In genomic region chr6:56690519-56691200, GRCh38 we compare ENCODE assay signal across 1 cellular context.
TF ChIP-seq lines count a peak whose summit lies in the region.

No MANE protein-coding gene starts in this region.

TF ChIP-seq in HepG2, 621 proteins besides CTCF, POLR2A, EP300 and RAD21 (continued from another document and continues in another):
- no peak for TF ChIP-seq MIER3 (CRISPR knock-in tag; IDR thresholded peaks at IDR 0.05; ENCODE audit: borderline replicate concordance)
- no peak for TF ChIP-seq KLF9 (CRISPR knock-in tag; IDR thresholded peaks at IDR 0.05; ENCODE audit: low read depth)
- TF ChIP-seq BRCA1 (CRISPR knock-in tag; IDR thresholded peaks at IDR 0.05): 0 out of 2 replicates have a peak, but pooled peaks have one; percentile 31
- TF ChIP-seq DR1 (CRISPR knock-in tag; IDR thresholded peaks at IDR 0.05): no peak
- peak; percentile 85 for TF ChIP-seq SAP130 (CRISPR knock-in tag; IDR thresholded peaks at IDR 0.05; ENCODE audit: low read depth)
- no peak for TF ChIP-seq NFYB (CRISPR knock-in tag; IDR thresholded peaks at IDR 0.05)
- TF ChIP-seq THAP11 (CRISPR knock-in tag; IDR thresholded peaks at IDR 0.05): no peak
- no peak for TF ChIP-seq RFX3 (CRISPR knock-in tag; IDR thresholded peaks at IDR 0.05)
- TF ChIP-seq, protein P1, sequence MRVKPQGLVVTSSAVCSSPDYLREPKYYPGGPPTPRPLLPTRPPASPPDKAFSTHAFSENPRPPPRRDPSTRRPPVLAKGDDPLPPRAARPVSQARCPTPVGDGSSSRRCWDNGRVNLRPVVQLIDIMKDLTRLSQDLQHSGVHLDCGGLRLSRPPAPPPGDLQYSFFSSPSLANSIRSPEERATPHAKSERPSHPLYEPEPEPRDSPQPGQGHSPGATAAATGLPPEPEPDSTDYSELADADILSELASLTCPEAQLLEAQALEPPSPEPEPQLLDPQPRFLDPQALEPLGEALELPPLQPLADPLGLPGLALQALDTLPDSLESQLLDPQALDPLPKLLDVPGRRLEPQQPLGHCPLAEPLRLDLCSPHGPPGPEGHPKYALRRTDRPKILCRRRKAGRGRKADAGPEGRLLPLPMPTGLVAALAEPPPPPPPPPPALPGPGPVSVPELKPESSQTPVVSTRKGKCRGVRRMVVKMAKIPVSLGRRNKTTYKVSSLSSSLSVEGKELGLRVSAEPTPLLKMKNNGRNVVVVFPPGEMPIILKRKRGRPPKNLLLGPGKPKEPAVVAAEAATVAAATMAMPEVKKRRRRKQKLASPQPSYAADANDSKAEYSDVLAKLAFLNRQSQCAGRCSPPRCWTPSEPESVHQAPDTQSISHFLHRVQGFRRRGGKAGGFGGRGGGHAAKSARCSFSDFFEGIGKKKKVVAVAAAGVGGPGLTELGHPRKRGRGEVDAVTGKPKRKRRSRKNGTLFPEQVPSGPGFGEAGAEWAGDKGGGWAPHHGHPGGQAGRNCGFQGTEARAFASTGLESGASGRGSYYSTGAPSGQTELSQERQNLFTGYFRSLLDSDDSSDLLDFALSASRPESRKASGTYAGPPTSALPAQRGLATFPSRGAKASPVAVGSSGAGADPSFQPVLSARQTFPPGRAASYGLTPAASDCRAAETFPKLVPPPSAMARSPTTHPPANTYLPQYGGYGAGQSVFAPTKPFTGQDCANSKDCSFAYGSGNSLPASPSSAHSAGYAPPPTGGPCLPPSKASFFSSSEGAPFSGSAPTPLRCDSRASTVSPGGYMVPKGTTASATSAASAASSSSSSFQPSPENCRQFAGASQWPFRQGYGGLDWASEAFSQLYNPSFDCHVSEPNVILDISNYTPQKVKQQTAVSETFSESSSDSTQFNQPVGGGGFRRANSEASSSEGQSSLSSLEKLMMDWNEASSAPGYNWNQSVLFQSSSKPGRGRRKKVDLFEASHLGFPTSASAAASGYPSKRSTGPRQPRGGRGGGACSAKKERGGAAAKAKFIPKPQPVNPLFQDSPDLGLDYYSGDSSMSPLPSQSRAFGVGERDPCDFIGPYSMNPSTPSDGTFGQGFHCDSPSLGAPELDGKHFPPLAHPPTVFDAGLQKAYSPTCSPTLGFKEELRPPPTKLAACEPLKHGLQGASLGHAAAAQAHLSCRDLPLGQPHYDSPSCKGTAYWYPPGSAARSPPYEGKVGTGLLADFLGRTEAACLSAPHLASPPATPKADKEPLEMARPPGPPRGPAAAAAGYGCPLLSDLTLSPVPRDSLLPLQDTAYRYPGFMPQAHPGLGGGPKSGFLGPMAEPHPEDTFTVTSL (CRISPR knock-in tag; IDR thresholded peaks at IDR 0.05; ENCODE audit: borderline replicate concordance): no peak; the same call in 1 of the 2 replicates
- peak; percentile 18; the same call in 1 of the 2 replicates for TF ChIP-seq KAT8 (CRISPR knock-in tag; IDR thresholded peaks at IDR 0.05)
- no peak for TF ChIP-seq ZBTB26 (CRISPR knock-in tag; IDR thresholded peaks at IDR 0.05; ENCODE audit: borderline replicate concordance)
- TF ChIP-seq ZNF317 (CRISPR knock-in tag; IDR thresholded peaks at IDR 0.05): no peak
- TF ChIP-seq ISX (CRISPR knock-in tag; conservative IDR thresholded peaks at IDR 0.05): no peak
- no peak for TF ChIP-seq HES4 (CRISPR knock-in tag; IDR thresholded peaks at IDR 0.05; ENCODE audit: borderline replicate concordance)
- TF ChIP-seq RORA (CRISPR knock-in tag; IDR thresholded peaks at IDR 0.05): no peak
- no peak for TF ChIP-seq ZBTB21 (CRISPR knock-in tag; IDR thresholded peaks at IDR 0.05)
- TF ChIP-seq HDAC2 (CRISPR knock-in tag; IDR thresholded peaks at IDR 0.05): 0 out of 2 replicates have a peak, but pooled peaks have one; percentile 39
- TF ChIP-seq, protein P2, sequence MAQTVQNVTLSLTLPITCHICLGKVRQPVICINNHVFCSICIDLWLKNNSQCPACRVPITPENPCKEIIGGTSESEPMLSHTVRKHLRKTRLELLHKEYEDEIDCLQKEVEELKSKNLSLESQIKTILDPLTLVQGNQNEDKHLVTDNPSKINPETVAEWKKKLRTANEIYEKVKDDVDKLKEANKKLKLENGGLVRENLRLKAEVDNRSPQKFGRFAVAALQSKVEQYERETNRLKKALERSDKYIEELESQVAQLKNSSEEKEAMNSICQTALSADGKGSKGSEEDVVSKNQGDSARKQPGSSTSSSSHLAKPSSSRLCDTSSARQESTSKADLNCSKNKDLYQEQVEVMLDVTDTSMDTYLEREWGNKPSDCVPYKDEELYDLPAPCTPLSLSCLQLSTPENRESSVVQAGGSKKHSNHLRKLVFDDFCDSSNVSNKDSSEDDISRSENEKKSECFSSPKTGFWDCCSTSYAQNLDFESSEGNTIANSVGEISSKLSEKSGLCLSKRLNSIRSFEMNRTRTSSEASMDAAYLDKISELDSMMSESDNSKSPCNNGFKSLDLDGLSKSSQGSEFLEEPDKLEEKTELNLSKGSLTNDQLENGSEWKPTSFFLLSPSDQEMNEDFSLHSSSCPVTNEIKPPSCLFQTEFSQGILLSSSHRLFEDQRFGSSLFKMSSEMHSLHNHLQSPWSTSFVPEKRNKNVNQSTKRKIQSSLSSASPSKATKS (CRISPR knock-in tag; IDR thresholded peaks at IDR 0.05): no peak
- no peak for TF ChIP-seq ASH2L (IDR thresholded peaks at IDR 0.05; ENCODE audit: insufficient read length, low read depth, low read length)
- TF ChIP-seq ETV5 (CRISPR knock-in tag; IDR thresholded peaks at IDR 0.05; ENCODE audit: borderline replicate concordance): peak; percentile 75; the same call in 1 of the 2 replicates
- no peak for TF ChIP-seq PTBP1 (IDR thresholded peaks at IDR 0.05; ENCODE audit: low read depth, low read length, poor library complexity, severe bottlenecking)
- no peak for TF ChIP-seq IKZF1 (IDR thresholded peaks at IDR 0.05)
- TF ChIP-seq, protein P3, sequence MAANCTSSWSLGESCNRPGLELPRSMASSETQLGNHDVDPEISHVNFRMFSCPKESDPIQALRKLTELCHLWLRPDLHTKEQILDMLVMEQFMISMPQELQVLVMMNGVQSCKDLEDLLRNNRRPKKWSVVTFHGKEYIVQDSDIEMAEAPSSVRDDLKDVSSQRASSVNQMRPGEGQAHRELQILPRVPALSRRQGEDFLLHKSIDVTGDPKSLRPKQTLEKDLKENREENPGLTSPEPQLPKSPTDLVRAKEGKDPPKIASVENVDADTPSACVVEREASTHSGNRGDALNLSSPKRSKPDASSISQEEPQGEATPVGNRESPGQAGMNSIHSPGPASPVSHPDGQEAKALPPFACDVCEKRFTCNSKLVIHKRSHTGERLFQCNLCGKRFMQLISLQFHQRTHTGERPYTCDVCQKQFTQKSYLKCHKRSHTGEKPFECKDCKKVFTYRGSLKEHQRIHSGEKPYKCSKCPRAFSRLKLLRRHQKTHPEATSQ (CRISPR knock-in tag; IDR thresholded peaks at IDR 0.05; ENCODE audit: borderline replicate concordance): no peak
- TF ChIP-seq, protein P4, sequence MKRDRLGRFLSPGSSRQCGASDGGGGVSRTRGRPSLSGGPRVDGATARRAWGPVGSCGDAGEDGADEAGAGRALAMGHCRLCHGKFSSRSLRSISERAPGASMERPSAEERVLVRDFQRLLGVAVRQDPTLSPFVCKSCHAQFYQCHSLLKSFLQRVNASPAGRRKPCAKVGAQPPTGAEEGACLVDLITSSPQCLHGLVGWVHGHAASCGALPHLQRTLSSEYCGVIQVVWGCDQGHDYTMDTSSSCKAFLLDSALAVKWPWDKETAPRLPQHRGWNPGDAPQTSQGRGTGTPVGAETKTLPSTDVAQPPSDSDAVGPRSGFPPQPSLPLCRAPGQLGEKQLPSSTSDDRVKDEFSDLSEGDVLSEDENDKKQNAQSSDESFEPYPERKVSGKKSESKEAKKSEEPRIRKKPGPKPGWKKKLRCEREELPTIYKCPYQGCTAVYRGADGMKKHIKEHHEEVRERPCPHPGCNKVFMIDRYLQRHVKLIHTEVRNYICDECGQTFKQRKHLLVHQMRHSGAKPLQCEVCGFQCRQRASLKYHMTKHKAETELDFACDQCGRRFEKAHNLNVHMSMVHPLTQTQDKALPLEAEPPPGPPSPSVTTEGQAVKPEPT (CRISPR knock-in tag; IDR thresholded peaks at IDR 0.05; ENCODE audit: low read depth): no peak
- no peak for TF ChIP-seq JUN (CRISPR knock-in tag; IDR thresholded peaks at IDR 0.05)
- TF ChIP-seq TRIM24 (CRISPR knock-in tag; IDR thresholded peaks at IDR 0.05): no peak
- no peak for TF ChIP-seq SP4 (CRISPR knock-in tag; IDR thresholded peaks at IDR 0.05)
- TF ChIP-seq RXRA (CRISPR knock-in tag; IDR thresholded peaks at IDR 0.05): no peak
- TF ChIP-seq MEF2D (CRISPR knock-in tag; IDR thresholded peaks at IDR 0.05): no peak
- TF ChIP-seq ZNF629 (CRISPR knock-in tag; conservative IDR thresholded peaks at IDR 0.05): no peak
- TF ChIP-seq ZNF616 (CRISPR knock-in tag; IDR thresholded peaks at IDR 0.05; ENCODE audit: low read depth): no peak
- TF ChIP-seq ZNF160 (CRISPR knock-in tag; IDR thresholded peaks at IDR 0.05): no peak
- TF ChIP-seq TSC22D2 (CRISPR knock-in tag; IDR thresholded peaks at IDR 0.05; ENCODE audit: borderline replicate concordance): no peak
- TF ChIP-seq CENPX (CRISPR knock-in tag; IDR thresholded peaks at IDR 0.05): no peak
- TF ChIP-seq ZNF121 (CRISPR knock-in tag; IDR thresholded peaks at IDR 0.05): no peak
- no peak for TF ChIP-seq FOXK2 (IDR thresholded peaks at IDR 0.05)
- no peak for TF ChIP-seq ZFP90 (CRISPR knock-in tag; IDR thresholded peaks at IDR 0.05; ENCODE audit: borderline replicate concordance)
- TF ChIP-seq, protein P5, sequence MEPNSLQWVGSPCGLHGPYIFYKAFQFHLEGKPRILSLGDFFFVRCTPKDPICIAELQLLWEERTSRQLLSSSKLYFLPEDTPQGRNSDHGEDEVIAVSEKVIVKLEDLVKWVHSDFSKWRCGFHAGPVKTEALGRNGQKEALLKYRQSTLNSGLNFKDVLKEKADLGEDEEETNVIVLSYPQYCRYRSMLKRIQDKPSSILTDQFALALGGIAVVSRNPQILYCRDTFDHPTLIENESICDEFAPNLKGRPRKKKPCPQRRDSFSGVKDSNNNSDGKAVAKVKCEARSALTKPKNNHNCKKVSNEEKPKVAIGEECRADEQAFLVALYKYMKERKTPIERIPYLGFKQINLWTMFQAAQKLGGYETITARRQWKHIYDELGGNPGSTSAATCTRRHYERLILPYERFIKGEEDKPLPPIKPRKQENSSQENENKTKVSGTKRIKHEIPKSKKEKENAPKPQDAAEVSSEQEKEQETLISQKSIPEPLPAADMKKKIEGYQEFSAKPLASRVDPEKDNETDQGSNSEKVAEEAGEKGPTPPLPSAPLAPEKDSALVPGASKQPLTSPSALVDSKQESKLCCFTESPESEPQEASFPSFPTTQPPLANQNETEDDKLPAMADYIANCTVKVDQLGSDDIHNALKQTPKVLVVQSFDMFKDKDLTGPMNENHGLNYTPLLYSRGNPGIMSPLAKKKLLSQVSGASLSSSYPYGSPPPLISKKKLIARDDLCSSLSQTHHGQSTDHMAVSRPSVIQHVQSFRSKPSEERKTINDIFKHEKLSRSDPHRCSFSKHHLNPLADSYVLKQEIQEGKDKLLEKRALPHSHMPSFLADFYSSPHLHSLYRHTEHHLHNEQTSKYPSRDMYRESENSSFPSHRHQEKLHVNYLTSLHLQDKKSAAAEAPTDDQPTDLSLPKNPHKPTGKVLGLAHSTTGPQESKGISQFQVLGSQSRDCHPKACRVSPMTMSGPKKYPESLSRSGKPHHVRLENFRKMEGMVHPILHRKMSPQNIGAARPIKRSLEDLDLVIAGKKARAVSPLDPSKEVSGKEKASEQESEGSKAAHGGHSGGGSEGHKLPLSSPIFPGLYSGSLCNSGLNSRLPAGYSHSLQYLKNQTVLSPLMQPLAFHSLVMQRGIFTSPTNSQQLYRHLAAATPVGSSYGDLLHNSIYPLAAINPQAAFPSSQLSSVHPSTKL (CRISPR knock-in tag; IDR thresholded peaks at IDR 0.05): peak; percentile 72
- no peak for TF ChIP-seq GLI4 (CRISPR knock-in tag; IDR thresholded peaks at IDR 0.05; ENCODE audit: borderline replicate concordance)
- no peak for TF ChIP-seq HNRNPH1 (optimal IDR thresholded peaks at IDR 0.05; ENCODE audit: low read depth, low read length)
- no peak for TF ChIP-seq ZNF460 (CRISPR knock-in tag; IDR thresholded peaks at IDR 0.05; ENCODE audit: borderline replicate concordance)
- no peak for TF ChIP-seq SOX6 (IDR thresholded peaks at IDR 0.05)
- peak; percentile 42; the same call in 1 of the 2 replicates for TF ChIP-seq SOX6 (CRISPR knock-in tag; IDR thresholded peaks at IDR 0.05)
- TF ChIP-seq KAT7 (CRISPR knock-in tag; IDR thresholded peaks at IDR 0.05; ENCODE audit: borderline replicate concordance): no peak
- no peak for TF ChIP-seq NFKBIZ (CRISPR knock-in tag; IDR thresholded peaks at IDR 0.05)
- TF ChIP-seq, protein P6, sequence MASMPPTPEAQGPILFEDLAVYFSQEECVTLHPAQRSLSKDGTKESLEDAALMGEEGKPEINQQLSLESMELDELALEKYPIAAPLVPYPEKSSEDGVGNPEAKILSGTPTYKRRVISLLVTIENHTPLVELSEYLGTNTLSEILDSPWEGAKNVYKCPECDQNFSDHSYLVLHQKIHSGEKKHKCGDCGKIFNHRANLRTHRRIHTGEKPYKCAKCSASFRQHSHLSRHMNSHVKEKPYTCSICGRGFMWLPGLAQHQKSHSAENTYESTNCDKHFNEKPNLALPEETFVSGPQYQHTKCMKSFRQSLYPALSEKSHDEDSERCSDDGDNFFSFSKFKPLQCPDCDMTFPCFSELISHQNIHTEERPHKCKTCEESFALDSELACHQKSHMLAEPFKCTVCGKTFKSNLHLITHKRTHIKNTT (CRISPR knock-in tag; IDR thresholded peaks at IDR 0.05): no peak
- TF ChIP-seq SOX13 (IDR thresholded peaks at IDR 0.05): no peak
- TF ChIP-seq SOX13 (CRISPR knock-in tag; conservative IDR thresholded peaks at IDR 0.05 in 1 of 2, IDR thresholded peaks at IDR 0.05 in 1 of 2): peak in 1 of 2 experiments; percentile 66; a peak in 2 of 4 replicates
- no peak for TF ChIP-seq ZBTB1 (CRISPR knock-in tag; IDR thresholded peaks at IDR 0.05; ENCODE audit: borderline replicate concordance)
- TF ChIP-seq ZNF446 (CRISPR knock-in tag; IDR thresholded peaks at IDR 0.05): no peak
- TF ChIP-seq CBX1 (IDR thresholded peaks at IDR 0.05; ENCODE audit: low read depth): no peak
- TF ChIP-seq RXRB (CRISPR knock-in tag; IDR thresholded peaks at IDR 0.05; ENCODE audit: borderline replicate concordance): peak; percentile 12; the same call in 1 of the 2 replicates
- TF ChIP-seq ZNF256 (CRISPR knock-in tag; conservative IDR thresholded peaks at IDR 0.05): no peak
- no peak for TF ChIP-seq ZNF713 (CRISPR knock-in tag; IDR thresholded peaks at IDR 0.05)
- TF ChIP-seq NFIC (IDR thresholded peaks at IDR 0.05; ENCODE audit: low read length): no peak
- no peak for TF ChIP-seq CENPT (CRISPR knock-in tag; IDR thresholded peaks at IDR 0.05; ENCODE audit: low read depth)
- no peak for TF ChIP-seq MAF1 (CRISPR knock-in tag; IDR thresholded peaks at IDR 0.05; ENCODE audit: borderline replicate concordance)
- TF ChIP-seq ZNF333 (CRISPR knock-in tag; IDR thresholded peaks at IDR 0.05; ENCODE audit: borderline replicate concordance): no peak
- peak; percentile 30; the same call in 1 of the 2 replicates for TF ChIP-seq HMG20A (CRISPR knock-in tag; IDR thresholded peaks at IDR 0.05; ENCODE audit: borderline replicate concordance)
- TF ChIP-seq ZNF776 (CRISPR knock-in tag; IDR thresholded peaks at IDR 0.05): no peak
